Comparison of ENCODE assay signal across 10 cellular contexts in genomic region chr3:140093742-140094141, GRCh38.
A peak's percentile ranks its signal among the peaks of the same experiment; 100 is the strongest.
DNase-seq lines count a peak whose midpoint lies in the region; ATAC-seq, FAIRE-seq and TF ChIP-seq lines count a peak whose summit lies in the region.
"Had no signal": no experiment of that assay in that cellular context is flagged by ENCODE, and none has a peak within 500 bp of the region (broad histone marks: within the 10 kb centered on the region; RNA-seq: fewer than 3 reads in every experiment).

No MANE protein-coding gene starts in this region.

- H3K27me3 ChIP-seq in aorta (ENCODE audit: control insufficient read depth in 1 of 2, insufficient read depth in 2 of 2, low read length in 1 of 2), result no peaks in the 10 kb centered on the region

- TF ChIP-seq CTCF in VCaP (conservative IDR thresholded peaks at IDR 0.05), result no peak

- H3K27ac ChIP-seq in VCaP (peak overlapping the region; percentile 53), aorta (ENCODE audit: low read depth in 1 of 2, low read length in 2 of 2) (no peak overlapping the region)
- H3K27ac ChIP-seq: 22Rv1 had no signal

- peak; percentile 10 for DNase-seq in DMS53 (lab: John Stamatoyannopoulos, UW)
- no peak for DNase-seq in DMS53 treated with DMSO at 0.1 percent for 48 hours (lab: John Stamatoyannopoulos, UW; ENCODE audit: unreplicated experiment)
- peak; percentile 74 for DNase-seq in iris pigment epithelial cell (ENCODE audit: low read depth)
- DNase-seq in aorta, result peak in 1 of 2 donors; percentile 73
- DNase-seq in frontal cortex (ENCODE audit: low spot score in 2 of 2), result no peak
- DNase-seq in NOMO-1 treated with DMSO at 0.1 percent for 48 hours (lab: John Stamatoyannopoulos, UW; ENCODE audit: unreplicated experiment), result no peak
- no peak for DNase-seq in NAMALWA (ENCODE audit: low spot score)
- DNase-seq: central memory CD4-positive, alpha-beta T cell had no signal

- no peaks in the 10 kb centered on the region for H3K9me3 ChIP-seq in aorta (ENCODE audit: control insufficient read depth, low read length)

- no peaks in the 10 kb centered on the region for H3K4me1 ChIP-seq in aorta (ENCODE audit: control insufficient read depth in 1 of 2, insufficient read depth in 2 of 2, low read length in 2 of 2)

- H3K4me3 ChIP-seq in aorta (ENCODE audit: low read length in 2 of 2), result no peak overlapping the region

- FAIRE-seq in frontal cortex (lab: Jason Lieb, UNC), result no peak

- peak; percentile 83 for ATAC-seq in aorta (ENCODE audit: low FRiP score)

- 6% methylated on average over 5 of the region's 5 CpGs for WGBS in aorta, 2 donors

- H3K36me3 ChIP-seq in aorta (ENCODE audit: control insufficient read depth in 1 of 2, insufficient read depth in 2 of 2, low read length in 1 of 2), result no peaks in the 10 kb centered on the region

- intact Hi-C loops in aorta (cut with DNase I), result no loop called here

Comparison
In these comparisons a context has a peak if more than half of its experiments do, and no peak if none do; other contexts are left out.
1. DNase-seq: peak in DMS53 (single experiment) and iris pigment epithelial cell (single experiment); none in DMS53 treated with DMSO at 0.1 percent for 48 hours (single experiment), frontal cortex (0 of 2), NOMO-1 treated with DMSO at 0.1 percent for 48 hours (single experiment) and NAMALWA (single experiment).